Comparison of ENCODE assay signal across 26 cellular contexts in the genomic region with DNA sequence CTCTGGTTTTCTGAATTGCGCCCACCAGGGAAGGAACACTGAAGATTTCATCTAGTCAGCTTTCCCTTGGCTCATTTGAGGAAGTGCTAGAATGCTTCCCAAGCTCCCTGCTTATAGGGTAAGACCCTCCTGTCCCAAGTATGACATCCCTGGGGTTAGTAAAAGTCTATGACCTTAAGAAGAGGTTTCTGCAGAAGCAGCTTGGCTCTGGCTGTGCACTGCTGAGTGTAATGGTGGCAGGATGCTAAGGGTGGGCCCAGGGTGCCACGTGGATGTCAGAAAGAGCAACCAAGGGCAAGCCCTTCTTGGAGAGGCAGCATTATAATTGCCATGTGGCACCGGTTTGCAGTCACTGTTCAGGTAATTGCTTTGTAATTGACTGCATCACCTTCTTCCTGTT.
"Had no signal": no experiment of that assay in that cellular context is flagged by ENCODE, and none has a peak within 500 bp of the region (broad histone marks: within the 10 kb centered on the region; RNA-seq: fewer than 3 reads in every experiment).

No MANE protein-coding gene starts in this region.

- H3K27ac ChIP-seq: adrenal gland, body of pancreas, foreskin keratinocyte, heart right ventricle, neutrophil, ovary, right lobe of liver, testis, transverse colon, VCaP had no signal

- H3K36me3 ChIP-seq: adrenal gland, heart right ventricle, neutrophil, ovary, right lobe of liver, transverse colon had no signal

- FAIRE-seq: TTC549, urothelium cell line had no signal

- DNase-seq: activated CD4-positive, alpha-beta T cell treated with anti-CD3 and anti-CD28 coated beads for 48 hours; activated CD4-positive, alpha-beta T cell treated with anti-CD3 and anti-CD28 coated beads, Interleukin-2, amount 50 U/mL, for 48 hours; activated CD8-positive, alpha-beta memory T cell treated with anti-CD3 and anti-CD28 coated beads for 24 hours; activated effector memory CD4-positive, alpha-beta T cell treated with anti-CD3 and anti-CD28 coated beads, Interleukin-2, amount 50 U/mL, for 16 hours; activated naive CD4-positive, alpha-beta T cell treated with anti-CD3 and anti-CD28 coated beads for 36 hours; activated naive CD8-positive, alpha-beta T cell treated with anti-CD3 and anti-CD28 coated beads for 36 hours; aorta; body of pancreas; foreskin keratinocyte; heart right ventricle; kidney glomerular epithelial cell; ovary; right lobe of liver; stimulated activated CD4-positive, alpha-beta T cell treated with anti-CD3 and anti-CD28 coated beads, Interleukin-2, amount 100 ng/mL, for 48 hours; stimulated activated naive CD4-positive, alpha-beta T cell treated with Interleukin-2 at 50 U/mL for 16 hours; T-helper 9 cell; testis; transverse colon had no signal

- H3K9me3 ChIP-seq: adrenal gland, body of pancreas, neutrophil, ovary, right lobe of liver, testis, transverse colon had no signal

- H3K4me1 ChIP-seq: adrenal gland, body of pancreas, heart right ventricle, right lobe of liver, testis, transverse colon had no signal

- H3K27me3 ChIP-seq: adrenal gland, body of pancreas, foreskin keratinocyte, ovary, right lobe of liver, testis, transverse colon had no signal

- ATAC-seq: activated CD4-positive, CD25-positive, alpha-beta regulatory T cell treated with anti-CD3 and anti-CD28 coated beads, Interleukin-2, amount 50 U/mL, for 24 hours; body of pancreas; esophagus mucosa; foreskin keratinocyte; heart right ventricle; left lobe of liver; right lobe of liver had no signal

- H3K4me3 ChIP-seq: adrenal gland, body of pancreas, heart right ventricle, ovary, right lobe of liver, testis, transverse colon had no signal
